In genomic region chr17:601462-602303, GRCh38 we compare ENCODE assay signal across 12 cellular contexts.
DNase-seq lines count a peak whose midpoint lies in the region; ATAC-seq and TF ChIP-seq lines count a peak whose summit lies in the region.
"Had no signal": no experiment of that assay in that cellular context is flagged by ENCODE, and none has a peak within 500 bp of the region (broad histone marks: within the 10 kb centered on the region; RNA-seq: fewer than 3 reads in every experiment).

No MANE protein-coding gene starts in this region.

- H3K36me3 ChIP-seq in urinary bladder (ENCODE audit: insufficient read depth): no peaks in the 10 kb centered on the region

- peak overlapping the region; percentile 35 for H3K27ac ChIP-seq in urinary bladder (ENCODE audit: low read depth)
- H3K27ac ChIP-seq: A549 had no signal

- H3K4me3 ChIP-seq in urinary bladder (ENCODE audit: low read depth, low read length): no peak overlapping the region
- H3K4me3 ChIP-seq: A549 had no signal

- H3K27me3 Mint-ChIP-seq in brain (no peaks in the 10 kb centered on the region), mesothelial cell of epicardium (ENCODE audit: low read depth) (no peaks in the 10 kb centered on the region)
- no peaks in the 10 kb centered on the region for H3K27me3 Mint-ChIP-seq in stimulated activated naive CD8-positive, alpha-beta T cell treated with anti-CD3 and anti-CD28 coated beads, Interleukin-15, amount 100 ng/mL, for 72 hours
- H3K27me3 Mint-ChIP-seq: activated B cell treated with CpG ODN at 0.5 μM for 24 hours, IgD-negative memory B cell had no signal

- 59% methylated on average over 18 of the region's 18 CpGs for WGBS in urinary bladder

- TF ChIP-seq CTCF in brain (conservative IDR thresholded peaks at IDR 0.05) (no peak), mesothelial cell of epicardium (IDR thresholded peaks at IDR 0.05; ENCODE audit: unreplicated experiment) (no peak)

- H3K27ac Mint-ChIP-seq in brain: peak overlapping the region in 3 of 5 experiments; percentile 3 to 94 (median 91)
- peak overlapping the region; percentile 72 for H3K27ac Mint-ChIP-seq in mesothelial cell of epicardium
- no peak overlapping the region for H3K27ac Mint-ChIP-seq in stimulated activated naive CD8-positive, alpha-beta T cell treated with anti-CD3 and anti-CD28 coated beads, Interleukin-15, amount 100 ng/mL, for 72 hours
- H3K27ac Mint-ChIP-seq: activated B cell treated with CpG ODN at 0.5 μM for 24 hours had no signal

- no peak overlapping the region for H3K4me3 Mint-ChIP-seq in brain
- H3K4me3 Mint-ChIP-seq in mesothelial cell of epicardium: no peak overlapping the region
- no peak overlapping the region for H3K4me3 Mint-ChIP-seq in stimulated activated naive CD8-positive, alpha-beta T cell treated with anti-CD3 and anti-CD28 coated beads, Interleukin-15, amount 100 ng/mL, for 72 hours
- H3K4me3 Mint-ChIP-seq: activated B cell treated with CpG ODN at 0.5 μM for 24 hours, IgD-negative memory B cell had no signal

- no peaks in the 10 kb centered on the region for H3K4me1 ChIP-seq in urinary bladder (ENCODE audit: insufficient read depth)

- ATAC-seq in stimulated activated naive CD8-positive, alpha-beta T cell treated with anti-CD3 and anti-CD28 coated beads, Interleukin-15, amount 100 ng/mL, for 72 hours: no peak
- ATAC-seq: A549 had no signal

- DNase-seq in activated CD8-positive, alpha-beta memory T cell treated with anti-CD3 and anti-CD28 coated beads, Interleukin-2, amount 50 U/mL, for 48 hours: peak; percentile 37
- no peak for DNase-seq in activated CD8-positive, alpha-beta memory T cell treated with anti-CD3 and anti-CD28 coated beads for 24 hours
- DNase-seq in mesothelial cell of epicardium (ENCODE audit: low spot score in 2 of 2, unreplicated experiment in 2 of 2): no peak
- no peak for DNase-seq in NCI-H146 (lab: John Stamatoyannopoulos, UW)
- no peak for DNase-seq in stimulated activated naive CD8-positive, alpha-beta T cell treated with anti-CD3 and anti-CD28 coated beads, Interleukin-15, amount 100 ng/mL, for 72 hours
- DNase-seq in HK-2 (ENCODE audit: unreplicated experiment): no peak
- DNase-seq: activated B cell treated with CpG ODN at 0.5 μM for 24 hours, activated gamma-delta T cell treated with Interleukin-2 at 50 U/mL for 16 hours had no signal

- H3K4me1 Mint-ChIP-seq in brain (peaks cover 54% of the 10 kb centered on the region), mesothelial cell of epicardium (peaks cover 28% of the 10 kb centered on the region)
- H3K4me1 Mint-ChIP-seq in stimulated activated naive CD8-positive, alpha-beta T cell treated with anti-CD3 and anti-CD28 coated beads, Interleukin-15, amount 100 ng/mL, for 72 hours: peaks cover 10% of the 10 kb centered on the region
- H3K4me1 Mint-ChIP-seq: activated B cell treated with CpG ODN at 0.5 μM for 24 hours had no signal

- peaks cover 78% of the 10 kb centered on the region for H3K36me3 Mint-ChIP-seq in brain
- H3K36me3 Mint-ChIP-seq in mesothelial cell of epicardium: peaks cover 18% of the 10 kb centered on the region

- H3K9me3 Mint-ChIP-seq in brain (peaks cover 0 to 19% (median 6%) of the 10 kb centered on the region in 5 experiments), mesothelial cell of epicardium (no peaks in the 10 kb centered on the region)
- no peaks in the 10 kb centered on the region for H3K9me3 Mint-ChIP-seq in stimulated activated naive CD8-positive, alpha-beta T cell treated with anti-CD3 and anti-CD28 coated beads, Interleukin-15, amount 100 ng/mL, for 72 hours
- H3K9me3 Mint-ChIP-seq: activated B cell treated with CpG ODN at 0.5 μM for 24 hours, IgD-negative memory B cell had no signal

Comparison
In these comparisons a context has a peak if more than half of its experiments do, and no peak if none do; other contexts are left out.
1. H3K27ac Mint-ChIP-seq: peak in brain (3 of 5) and mesothelial cell of epicardium (single experiment); none in stimulated activated naive CD8-positive, alpha-beta T cell treated with anti-CD3 and anti-CD28 coated beads, Interleukin-15, amount 100 ng/mL, for 72 hours (0 of 2).